1 cellular context compared by ENCODE assay signal in the genomic region with DNA sequence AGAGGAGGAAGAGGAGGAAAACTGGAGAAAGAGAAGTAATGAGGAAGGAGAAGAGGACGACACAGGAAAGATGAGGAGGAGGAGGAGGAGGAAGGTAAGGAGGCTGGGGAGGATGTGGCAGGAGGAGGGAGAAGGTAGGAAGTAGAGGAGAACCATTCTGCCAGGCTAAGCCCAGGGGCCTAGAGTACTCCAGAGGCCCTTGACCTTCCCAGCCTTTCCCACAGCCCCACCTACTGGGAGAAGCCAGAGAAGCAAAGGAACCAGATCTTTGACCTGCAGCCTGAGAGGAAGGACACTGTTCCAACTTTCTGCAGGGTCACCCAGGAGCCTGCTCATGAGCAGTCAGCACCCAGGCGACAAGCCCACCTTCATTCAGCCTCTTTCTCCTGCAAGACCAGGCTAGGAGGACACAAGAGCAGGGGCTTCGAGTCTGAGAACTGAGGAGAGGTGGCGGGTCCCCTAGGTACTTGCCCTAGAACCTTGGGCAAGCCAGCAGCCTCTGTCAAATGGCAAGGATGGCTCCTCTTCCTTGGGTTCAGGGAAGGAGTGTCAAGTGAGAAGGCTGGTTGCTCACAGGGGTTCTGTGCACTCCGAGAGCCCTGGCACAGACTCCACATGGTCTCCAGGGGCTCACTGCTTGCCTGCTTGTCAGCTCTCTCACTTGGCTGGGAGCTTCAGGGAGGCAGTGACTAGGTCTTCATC.
A peak's percentile ranks its signal among the peaks of the same experiment; 100 is the strongest.
TF ChIP-seq lines count a peak whose summit lies in the region.

No MANE protein-coding gene starts in this region.

TF ChIP-seq in HepG2, 621 proteins besides CTCF, POLR2A, EP300 and RAD21 (continued from another document and continues in another):
- TF ChIP-seq ZFP91 (CRISPR knock-in tag; IDR thresholded peaks at IDR 0.05; ENCODE audit: borderline replicate concordance) (peak; percentile 85), ZBTB25 (CRISPR knock-in tag; IDR thresholded peaks at IDR 0.05) (0 out of 2 replicates have a peak, but pooled peaks have one; percentile 31), RXRA (CRISPR knock-in tag; IDR thresholded peaks at IDR 0.05) (peak; percentile 66; the same call in 1 of the 2 replicates), KDM5B (CRISPR knock-in tag; IDR thresholded peaks at IDR 0.05; ENCODE audit: borderline replicate concordance) (peak; percentile 27; the same call in 1 of the 2 replicates), KMT2B (CRISPR knock-in tag; IDR thresholded peaks at IDR 0.05) (no peak), ZNF263 (CRISPR knock-in tag; IDR thresholded peaks at IDR 0.05) (peak; percentile 93), MTA1 (CRISPR knock-in tag; IDR thresholded peaks at IDR 0.05; ENCODE audit: borderline replicate concordance) (0 out of 2 replicates have a peak, but pooled peaks have one; percentile 28), NAIF1 (CRISPR knock-in tag; IDR thresholded peaks at IDR 0.05; ENCODE audit: borderline replicate concordance) (no peak), ZSCAN21 (CRISPR knock-in tag; IDR thresholded peaks at IDR 0.05; ENCODE audit: borderline replicate concordance) (no peak), SIN3A (IDR thresholded peaks at IDR 0.05; ENCODE audit: borderline replicate concordance, low read depth, low read length) (peak; percentile 28; the same call in 1 of the 2 replicates), ZNF556 (CRISPR knock-in tag; IDR thresholded peaks at IDR 0.05; ENCODE audit: borderline replicate concordance) (peak; percentile 39; the same call in 1 of the 2 replicates), PCBP2 (optimal IDR thresholded peaks at IDR 0.05; ENCODE audit: low read depth, low read length, poor library complexity, severe bottlenecking) (peak; percentile 78), ZNF687 (CRISPR knock-in tag; IDR thresholded peaks at IDR 0.05) (peak; percentile 77), IKZF4 (CRISPR knock-in tag; IDR thresholded peaks at IDR 0.05; ENCODE audit: borderline replicate concordance, low read depth, not compliant biosample characterization) (no peak), HOXA9 (CRISPR knock-in tag; IDR thresholded peaks at IDR 0.05; ENCODE audit: borderline replicate concordance) (no peak), FOXO1 (CRISPR knock-in tag; IDR thresholded peaks at IDR 0.05) (no peak; the same call in 1 of the 2 replicates), ZNF12 (CRISPR knock-in tag; IDR thresholded peaks at IDR 0.05) (0 out of 2 replicates have a peak, but pooled peaks have one; percentile 31), ZNF451 (CRISPR knock-in tag; IDR thresholded peaks at IDR 0.05) (no peak), ZBTB38 (CRISPR knock-in tag; IDR thresholded peaks at IDR 0.05) (peak; percentile 63; the same call in 1 of the 2 replicates), DPF2 (CRISPR knock-in tag; IDR thresholded peaks at IDR 0.05; ENCODE audit: borderline replicate concordance, low read depth) (no peak), ETV5 (CRISPR knock-in tag; IDR thresholded peaks at IDR 0.05; ENCODE audit: borderline replicate concordance) (peak; percentile 25; the same call in 1 of the 2 replicates), MED1 (CRISPR knock-in tag; IDR thresholded peaks at IDR 0.05) (peak; percentile 65), NBN (conservative IDR thresholded peaks at IDR 0.05) (0 out of 2 replicates have a peak, but pooled peaks have one; percentile 65), ZSCAN25 (CRISPR knock-in tag; IDR thresholded peaks at IDR 0.05) (peak; percentile 52; the same call in 1 of the 2 replicates), ZNF652 (CRISPR knock-in tag; IDR thresholded peaks at IDR 0.05; ENCODE audit: borderline replicate concordance, low read depth) (no peak), ZNF746 (CRISPR knock-in tag; IDR thresholded peaks at IDR 0.05) (no peak), NR1H2 (CRISPR knock-in tag; IDR thresholded peaks at IDR 0.05; ENCODE audit: borderline replicate concordance, low read depth) (no peak), NR2F1 (CRISPR knock-in tag; IDR thresholded peaks at IDR 0.05) (peak; percentile 52 to 58; a peak in 3 of 4 replicates), ZFY (CRISPR knock-in tag; IDR thresholded peaks at IDR 0.05) (peak; percentile 64; the same call in 1 of the 2 replicates), HDAC2 (CRISPR knock-in tag; IDR thresholded peaks at IDR 0.05) (peak; percentile 52; the same call in 1 of the 2 replicates), SOX6 (IDR thresholded peaks at IDR 0.05) (no peak), SOX6 (CRISPR knock-in tag; IDR thresholded peaks at IDR 0.05) (peak; percentile 40; the same call in 1 of the 2 replicates), ZNF792 (CRISPR knock-in tag; IDR thresholded peaks at IDR 0.05) (0 out of 2 replicates have a peak, but pooled peaks have one; percentile 64), PAXIP1 (CRISPR knock-in tag; conservative IDR thresholded peaks at IDR 0.05) (peak; percentile 35; the same call in 1 of the 2 replicates), ZNF660 (CRISPR knock-in tag; IDR thresholded peaks at IDR 0.05; ENCODE audit: borderline replicate concordance, low read depth) (no peak), FOXA3 (CRISPR knock-in tag; IDR thresholded peaks at IDR 0.05) (peak; percentile 24; the same call in 1 of the 2 replicates)
- TF ChIP-seq, protein P1, sequence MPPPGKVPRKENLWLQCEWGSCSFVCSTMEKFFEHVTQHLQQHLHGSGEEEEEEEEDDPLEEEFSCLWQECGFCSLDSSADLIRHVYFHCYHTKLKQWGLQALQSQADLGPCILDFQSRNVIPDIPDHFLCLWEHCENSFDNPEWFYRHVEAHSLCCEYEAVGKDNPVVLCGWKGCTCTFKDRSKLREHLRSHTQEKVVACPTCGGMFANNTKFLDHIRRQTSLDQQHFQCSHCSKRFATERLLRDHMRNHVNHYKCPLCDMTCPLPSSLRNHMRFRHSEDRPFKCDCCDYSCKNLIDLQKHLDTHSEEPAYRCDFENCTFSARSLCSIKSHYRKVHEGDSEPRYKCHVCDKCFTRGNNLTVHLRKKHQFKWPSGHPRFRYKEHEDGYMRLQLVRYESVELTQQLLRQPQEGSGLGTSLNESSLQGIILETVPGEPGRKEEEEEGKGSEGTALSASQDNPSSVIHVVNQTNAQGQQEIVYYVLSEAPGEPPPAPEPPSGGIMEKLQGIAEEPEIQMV (CRISPR knock-in tag; IDR thresholded peaks at IDR 0.05; ENCODE audit: low read depth): peak; percentile 56; the same call in 1 of the 2 replicates
- TF ChIP-seq, protein P2, sequence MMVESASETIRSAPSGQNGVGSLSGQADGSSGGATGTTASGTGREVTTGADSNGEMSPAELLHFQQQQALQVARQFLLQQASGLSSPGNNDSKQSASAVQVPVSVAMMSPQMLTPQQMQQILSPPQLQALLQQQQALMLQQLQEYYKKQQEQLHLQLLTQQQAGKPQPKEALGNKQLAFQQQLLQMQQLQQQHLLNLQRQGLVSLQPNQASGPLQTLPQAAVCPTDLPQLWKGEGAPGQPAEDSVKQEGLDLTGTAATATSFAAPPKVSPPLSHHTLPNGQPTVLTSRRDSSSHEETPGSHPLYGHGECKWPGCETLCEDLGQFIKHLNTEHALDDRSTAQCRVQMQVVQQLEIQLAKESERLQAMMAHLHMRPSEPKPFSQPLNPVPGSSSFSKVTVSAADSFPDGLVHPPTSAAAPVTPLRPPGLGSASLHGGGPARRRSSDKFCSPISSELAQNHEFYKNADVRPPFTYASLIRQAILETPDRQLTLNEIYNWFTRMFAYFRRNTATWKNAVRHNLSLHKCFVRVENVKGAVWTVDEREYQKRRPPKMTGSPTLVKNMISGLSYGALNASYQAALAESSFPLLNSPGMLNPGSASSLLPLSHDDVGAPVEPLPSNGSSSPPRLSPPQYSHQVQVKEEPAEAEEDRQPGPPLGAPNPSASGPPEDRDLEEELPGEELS (CRISPR knock-in tag; IDR thresholded peaks at IDR 0.05): peak; percentile 56; the same call in 1 of the 2 replicates
- TF ChIP-seq, protein P3, sequence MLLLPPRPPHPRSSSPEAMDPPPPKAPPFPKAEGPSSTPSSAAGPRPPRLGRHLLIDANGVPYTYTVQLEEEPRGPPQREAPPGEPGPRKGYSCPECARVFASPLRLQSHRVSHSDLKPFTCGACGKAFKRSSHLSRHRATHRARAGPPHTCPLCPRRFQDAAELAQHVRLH (CRISPR knock-in tag; IDR thresholded peaks at IDR 0.05; ENCODE audit: borderline replicate concordance, low read depth): peak; percentile 69; the same call in 1 of the 2 replicates
- TF ChIP-seq, protein P4, sequence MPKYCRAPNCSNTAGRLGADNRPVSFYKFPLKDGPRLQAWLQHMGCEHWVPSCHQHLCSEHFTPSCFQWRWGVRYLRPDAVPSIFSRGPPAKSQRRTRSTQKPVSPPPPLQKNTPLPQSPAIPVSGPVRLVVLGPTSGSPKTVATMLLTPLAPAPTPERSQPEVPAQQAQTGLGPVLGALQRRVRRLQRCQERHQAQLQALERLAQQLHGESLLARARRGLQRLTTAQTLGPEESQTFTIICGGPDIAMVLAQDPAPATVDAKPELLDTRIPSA (CRISPR knock-in tag; IDR thresholded peaks at IDR 0.05; ENCODE audit: borderline replicate concordance): no peak
- TF ChIP-seq, protein P5, sequence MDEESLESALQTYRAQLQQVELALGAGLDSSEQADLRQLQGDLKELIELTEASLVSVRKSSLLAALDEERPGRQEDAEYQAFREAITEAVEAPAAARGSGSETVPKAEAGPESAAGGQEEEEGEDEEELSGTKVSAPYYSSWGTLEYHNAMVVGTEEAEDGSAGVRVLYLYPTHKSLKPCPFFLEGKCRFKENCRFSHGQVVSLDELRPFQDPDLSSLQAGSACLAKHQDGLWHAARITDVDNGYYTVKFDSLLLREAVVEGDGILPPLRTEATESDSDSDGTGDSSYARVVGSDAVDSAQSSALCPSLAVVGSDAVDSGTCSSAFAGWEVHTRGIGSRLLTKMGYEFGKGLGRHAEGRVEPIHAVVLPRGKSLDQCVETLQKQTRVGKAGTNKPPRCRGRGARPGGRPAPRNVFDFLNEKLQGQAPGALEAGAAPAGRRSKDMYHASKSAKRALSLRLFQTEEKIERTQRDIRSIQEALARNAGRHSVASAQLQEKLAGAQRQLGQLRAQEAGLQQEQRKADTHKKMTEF (CRISPR knock-in tag; IDR thresholded peaks at IDR 0.05): peak; percentile 49; the same call in 1 of the 2 replicates
